ENCODE assay signal across 3 cellular contexts in genomic region chr1:148532158-148532557, GRCh38. TPM values are rescaled to one million over a fixed set of nuclear protein-coding genes. Genes with fewer than 3 reads are reported as not detected.
"Had no signal": no experiment of that assay in that cellular context is flagged by ENCODE, and none has a peak within 500 bp of the region (broad histone marks: within the 10 kb centered on the region; RNA-seq: fewer than 3 reads in every experiment).

No MANE protein-coding gene starts in this region.

RNA-seq across cellular contexts. Expression of gene PPIAL4G, which starts 49.1 kb away (rescaled TPM):
- total RNA-seq: adrenal gland, cardiac septum, MCF 10A had no signal
